14 cellular contexts compared by ENCODE assay signal in genomic region chr11:76652989-76653673, GRCh38. TPM values are rescaled to one million over a fixed set of nuclear protein-coding genes. Genes with fewer than 3 reads are reported as not detected.
DNase-seq lines count a peak whose midpoint lies in the region; TF ChIP-seq lines count a peak whose summit lies in the region.
"Had no signal": no experiment of that assay in that cellular context is flagged by ENCODE, and none has a peak within 500 bp of the region (broad histone marks: within the 10 kb centered on the region; RNA-seq: fewer than 3 reads in every experiment).

No MANE protein-coding gene starts in this region.

- no peak overlapping the region for H2BK120ac ChIP-seq in trophoblast cell (ENCODE audit: insufficient read depth, low read length, poor library complexity)

- H3K23ac ChIP-seq in trophoblast cell (ENCODE audit: low read length), result no peak overlapping the region

- H4K91ac ChIP-seq in trophoblast cell (ENCODE audit: low read depth, low read length), result no peak overlapping the region

- H3K27me3 ChIP-seq in left ventricle myocardium inferior (ENCODE audit: low read depth) (no peaks in the 10 kb centered on the region), trophoblast cell (ENCODE audit: insufficient read depth, low read length) (no peaks in the 10 kb centered on the region), vagina (no peaks in the 10 kb centered on the region)

- no peak overlapping the region for H3K4me3 ChIP-seq in left ventricle myocardium inferior
- H3K4me3 ChIP-seq in trophoblast cell (ENCODE audit: low read depth, low read length), result no peak overlapping the region
- H3K4me3 ChIP-seq in vagina, result no peak overlapping the region
- H3K4me3 ChIP-seq: A549, prostate gland had no signal

- H3K4me2 ChIP-seq in trophoblast cell (ENCODE audit: low read length), result no peak overlapping the region
- H3K4me2 ChIP-seq: A549 had no signal

- peak overlapping the region; percentile 88 for H3K27ac ChIP-seq in left ventricle myocardium inferior (replicated peaks)
- no peak overlapping the region for H3K27ac ChIP-seq in trophoblast cell (ENCODE audit: low read depth, low read length)
- peak overlapping the region; percentile 91 for H3K27ac ChIP-seq in vagina
- H3K27ac ChIP-seq: A549 had no signal

- TF ChIP-seq POLR2A in vagina (IDR thresholded peaks at IDR 0.05), result no peak

- H2BK5ac ChIP-seq in trophoblast cell (ENCODE audit: low read depth, low read length, poor library complexity), result peak overlapping the region; percentile 15

- no CpG with 5 or more reads among the region's 12 CpGs for WGBS in trophoblast cell (ENCODE audit: extremely low coverage, insufficient coverage, insufficient read length)

- no peaks in the 10 kb centered on the region for H3K79me2 ChIP-seq in trophoblast cell (ENCODE audit: control insufficient read depth, insufficient read depth, low read length, poor library complexity)

- no peak overlapping the region for H3K14ac ChIP-seq in trophoblast cell (ENCODE audit: low read length)

- H2AK5ac ChIP-seq in trophoblast cell (ENCODE audit: low read length), result no peak overlapping the region

- no peak overlapping the region for H4K8ac ChIP-seq in trophoblast cell (ENCODE audit: low read depth, low read length)

- no peak overlapping the region for H3K4ac ChIP-seq in trophoblast cell (ENCODE audit: low read depth, low read length)

- DNase-seq in activated effector memory CD4-positive, alpha-beta T cell treated with anti-CD3 and anti-CD28 coated beads, Interleukin-2, amount 50 U/mL, for 16 hours, result peak; percentile 42
- no peak for DNase-seq in activated effector memory CD4-positive, alpha-beta T cell treated with Interleukin-2 at 50 U/mL for 16 hours
- DNase-seq in left ventricle myocardium inferior (no peak), trophoblast cell (peak in 1 of 2 donors; percentile 54), vagina (ENCODE audit: extremely low spot score in 2 of 2) (peak in 1 of 2 donors; percentile 84), NCI-H1048 (lab: John Stamatoyannopoulos, UW) (no peak), NCI-H526 (lab: John Stamatoyannopoulos, UW) (no peak), globus pallidus (ENCODE audit: low spot score) (no peak)
- DNase-seq: activated CD4-positive, alpha-beta T cell treated with anti-CD3 and anti-CD28 coated beads for 36 hours; activated T-cell treated with anti-CD3 and anti-CD28 coated beads, Interleukin-2, amount 50 U/mL, for 1 hour; substantia nigra; T1000 had no signal

- no peak overlapping the region for H2BK12ac ChIP-seq in trophoblast cell (ENCODE audit: low read length)

- TF ChIP-seq CTCF in left ventricle myocardium inferior (IDR thresholded peaks at IDR 0.05; ENCODE audit: borderline replicate concordance) (no peak), vagina (IDR thresholded peaks at IDR 0.05) (no peak)

- no peak overlapping the region for H4K12ac ChIP-seq in trophoblast cell (ENCODE audit: low read depth, low read length)

- no peak overlapping the region for H2AFZ ChIP-seq in trophoblast cell (ENCODE audit: insufficient read depth, low read length, poor library complexity)

- H3K9ac ChIP-seq in trophoblast cell (ENCODE audit: low read length), result no peak overlapping the region

- H3K36me3 ChIP-seq in left ventricle myocardium inferior (peaks cover 13% of the 10 kb centered on the region), trophoblast cell (ENCODE audit: control insufficient read depth in 1 of 2, insufficient read depth in 2 of 2, low read length in 2 of 2) (peaks cover 10 to 12% of the 10 kb centered on the region in 2 experiments), vagina (no peaks in the 10 kb centered on the region)
- H3K36me3 ChIP-seq: prostate gland had no signal

- peaks cover 2% of the 10 kb centered on the region for H3K79me1 ChIP-seq in trophoblast cell (ENCODE audit: low read length)

- intact Hi-C loops in left ventricle myocardium inferior (cut with micrococcal nuclease), result no loop called here
- intact Hi-C loops in vagina (cut with DNase I), result no loop called here

- H3K9me3 ChIP-seq in left ventricle myocardium inferior (replicated peaks) (no peaks in the 10 kb centered on the region), trophoblast cell (ENCODE audit: insufficient read depth, low read depth, low read length) (no peaks in the 10 kb centered on the region), vagina (no peaks in the 10 kb centered on the region)
- H3K9me3 ChIP-seq: A549, prostate gland had no signal

- H3K4me1 ChIP-seq in left ventricle myocardium inferior, result peaks cover 76% of the 10 kb centered on the region
- H3K4me1 ChIP-seq in trophoblast cell (ENCODE audit: control insufficient read depth in 1 of 2, insufficient read depth in 2 of 2, low read length in 2 of 2), result peaks cover 2 to 10% of the 10 kb centered on the region in 2 experiments
- peaks cover 46% of the 10 kb centered on the region for H3K4me1 ChIP-seq in vagina
- H3K4me1 ChIP-seq: A549, prostate gland had no signal

- H3K18ac ChIP-seq in trophoblast cell (ENCODE audit: low read length), result no peak overlapping the region

RNA-seq across cellular contexts. Expression of gene LRRC32, which starts 17.4 kb away (rescaled TPM):
- total RNA-seq in left ventricle myocardium inferior (35.1 TPM), vagina (66.3 TPM)
- 39.7 and 40.3 TPM in 2 replicates for polyA plus RNA-seq in trophoblast cell (2013)
